8 cellular contexts compared by ENCODE assay signal in genomic region chr16:74275031-74275636, GRCh38. TPM values are rescaled to one million over a fixed set of nuclear protein-coding genes. Genes with fewer than 3 reads are reported as not detected.
DNase-seq lines count a peak whose midpoint lies in the region; ATAC-seq and TF ChIP-seq lines count a peak whose summit lies in the region.

No MANE protein-coding gene starts in this region.

- H3K9me3 Mint-ChIP-seq in activated CD8-positive, alpha-beta T cell treated with anti-CD3 and anti-CD28 coated beads for 36 hours = peaks cover 5% of the 10 kb centered on the region
- no peaks in the 10 kb centered on the region for H3K9me3 Mint-ChIP-seq in activated CD8-positive, alpha-beta T cell treated with anti-CD3 and anti-CD28 coated beads, Interleukin-2, amount 10 ng/mL, durations not matched to agents 7 days and 5 days (ENCODE audit: insufficient read depth)

- CTCF ChIA-PET in activated CD8-positive, alpha-beta T cell treated with anti-CD3 and anti-CD28 coated beads for 36 hours (lab: Charles Lee) = interaction anchor here (0.6 to 2.6 kb wide), 14 partner anchors 16 to 1295 kb away, joined by 3 to 10 read pairs (median 3); no protein-coding TSS in a partner anchor
- CTCF ChIA-PET in activated CD8-positive, alpha-beta T cell treated with anti-CD3 and anti-CD28 coated beads, Interleukin-2, amount 10 ng/mL, durations not matched to agents 7 days and 5 days (lab: Charles Lee) = interaction anchor here (0.6 to 1.6 kb wide), 8 partner anchors 13 to 221 kb away, joined by 3 to 6 read pairs (median 4); no protein-coding TSS in a partner anchor

- no peak for TF ChIP-seq POLR2A in transverse colon (IDR thresholded peaks at IDR 0.05)

- no peak overlapping the region for H3K4me3 ChIP-seq in epithelial cell of proximal tubule (ENCODE audit: low read depth, low read length)
- H3K4me3 ChIP-seq in transverse colon = no peak overlapping the region

- H3K27me3 Mint-ChIP-seq in activated CD8-positive, alpha-beta T cell treated with anti-CD3 and anti-CD28 coated beads for 36 hours = peaks cover 9% of the 10 kb centered on the region
- peaks cover 13% of the 10 kb centered on the region for H3K27me3 Mint-ChIP-seq in activated CD8-positive, alpha-beta T cell treated with anti-CD3 and anti-CD28 coated beads, Interleukin-2, amount 10 ng/mL, durations not matched to agents 7 days and 5 days (ENCODE audit: low read depth)

- no peaks in the 10 kb centered on the region for H3K36me3 ChIP-seq in transverse colon

- no peaks in the 10 kb centered on the region for H3K4me1 ChIP-seq in transverse colon

- no peak overlapping the region for H3K27ac Mint-ChIP-seq in activated CD8-positive, alpha-beta T cell treated with anti-CD3 and anti-CD28 coated beads for 36 hours
- H3K27ac Mint-ChIP-seq in activated CD8-positive, alpha-beta T cell treated with anti-CD3 and anti-CD28 coated beads, Interleukin-2, amount 10 ng/mL, durations not matched to agents 7 days and 5 days = no peak overlapping the region

- no peaks in the 10 kb centered on the region for H3K4me1 Mint-ChIP-seq in activated CD8-positive, alpha-beta T cell treated with anti-CD3 and anti-CD28 coated beads for 36 hours (ENCODE audit: low read depth)
- peaks cover 5% of the 10 kb centered on the region for H3K4me1 Mint-ChIP-seq in activated CD8-positive, alpha-beta T cell treated with anti-CD3 and anti-CD28 coated beads, Interleukin-2, amount 10 ng/mL, durations not matched to agents 7 days and 5 days (ENCODE audit: low read depth)

- POLR2A ChIA-PET in activated CD8-positive, alpha-beta T cell treated with anti-CD3 and anti-CD28 coated beads for 36 hours (lab: Charles Lee) = no interaction called here
- POLR2A ChIA-PET in activated CD8-positive, alpha-beta T cell treated with anti-CD3 and anti-CD28 coated beads, Interleukin-2, amount 10 ng/mL, durations not matched to agents 7 days and 5 days (lab: Charles Lee) = no interaction called here

- 23 to 39% methylated on average over 2 of the region's 2 CpGs for WGBS in transverse colon (ENCODE audit: low coverage in 1 of 2), 2 donors

- DNase-seq in activated CD8-positive, alpha-beta T cell treated with anti-CD3 and anti-CD28 coated beads for 36 hours = no peak
- DNase-seq in activated CD8-positive, alpha-beta T cell treated with anti-CD3 and anti-CD28 coated beads, Interleukin-2, amount 10 ng/mL, durations not matched to agents 7 days and 5 days = no peak
- DNase-seq in NCI-H345 treated with DMSO at 0.1 percent for 48 hours (lab: John Stamatoyannopoulos, UW; ENCODE audit: unreplicated experiment) (peak; percentile 21), epithelial cell of proximal tubule (ENCODE audit: low read depth) (no peak), transverse colon (no peak)
- DNase-seq in stimulated activated naive CD4-positive, alpha-beta T cell (lab: John Stamatoyannopoulos, UW) = no peak
- no peak for DNase-seq in activated T-cell treated with anti-CD3 and anti-CD28 coated beads, Interleukin-2, amount 50 U/mL, for 1 hour

- intact Hi-C loops in activated CD8-positive, alpha-beta T cell treated with anti-CD3 and anti-CD28 coated beads for 36 hours (cut with micrococcal nuclease) = no loop called here
- intact Hi-C loops in transverse colon (cut with DNase I; ENCODE audit: low total_unique reads) = no loop called here

- TF ChIP-seq CTCF in activated CD8-positive, alpha-beta T cell treated with anti-CD3 and anti-CD28 coated beads for 36 hours (IDR thresholded peaks at IDR 0.05) = peak; percentile 57
- TF ChIP-seq CTCF in epithelial cell of proximal tubule (conservative IDR thresholded peaks at IDR 0.05; ENCODE audit: low read depth, low read length) (peak; percentile 61), transverse colon (IDR thresholded peaks at IDR 0.05) (peak in 4 of 5 experiments; percentile 17 to 40 (median 38))

- peaks cover 4% of the 10 kb centered on the region for H3K36me3 Mint-ChIP-seq in activated CD8-positive, alpha-beta T cell treated with anti-CD3 and anti-CD28 coated beads for 36 hours (ENCODE audit: low read depth)
- no peaks in the 10 kb centered on the region for H3K36me3 Mint-ChIP-seq in activated CD8-positive, alpha-beta T cell treated with anti-CD3 and anti-CD28 coated beads, Interleukin-2, amount 10 ng/mL, durations not matched to agents 7 days and 5 days (ENCODE audit: low read depth)

- no peak overlapping the region for H3K4me3 Mint-ChIP-seq in activated CD8-positive, alpha-beta T cell treated with anti-CD3 and anti-CD28 coated beads for 36 hours
- H3K4me3 Mint-ChIP-seq in activated CD8-positive, alpha-beta T cell treated with anti-CD3 and anti-CD28 coated beads, Interleukin-2, amount 10 ng/mL, durations not matched to agents 7 days and 5 days = no peak overlapping the region

- in situ Hi-C loops in transverse colon (cut with MboI; ENCODE audit: low pct_ligation_motif_present in 1 of 4, low pct_unique_long_range_greater_than_20kb in 1 of 4, low sequenced_read_pairs in 3 of 4) = no loop called here

- no peak for TF ChIP-seq EP300 in transverse colon (IDR thresholded peaks at IDR 0.05; ENCODE audit: low read depth)

- no peak overlapping the region for H3K27ac ChIP-seq in transverse colon

- ATAC-seq in activated CD8-positive, alpha-beta T cell treated with anti-CD3 and anti-CD28 coated beads for 36 hours = no peak
- ATAC-seq in activated CD8-positive, alpha-beta T cell treated with anti-CD3 and anti-CD28 coated beads, Interleukin-2, amount 10 ng/mL, durations not matched to agents 7 days and 5 days = no peak
- ATAC-seq in GM21737 (IDR thresholded peaks at IDR 0.05; ENCODE audit: unreplicated experiment) = no peak

- no peaks in the 10 kb centered on the region for H3K9me3 ChIP-seq in transverse colon

- H3K27me3 ChIP-seq in transverse colon = no peaks in the 10 kb centered on the region

RNA-seq across cellular contexts. Expression of gene PSMD7, which starts 21.5 kb away (rescaled TPM):
- 100 to 1,000 TPM; 103 to 119 TPM for total RNA-seq in activated CD8-positive, alpha-beta T cell treated with anti-CD3 and anti-CD28 coated beads for 36 hours
- 10 to 100 TPM; 95.1 to 96.1 TPM for total RNA-seq in activated CD8-positive, alpha-beta T cell treated with anti-CD3 and anti-CD28 coated beads, Interleukin-2, amount 10 ng/mL, durations not matched to agents 7 days and 5 days
- total RNA-seq in epithelial cell of proximal tubule (99.1 and 130 TPM in 2 replicates), transverse colon (100 to 1,000 TPM in 1 of 4 donors, 10 to 100 TPM in 3; 32.2 to 145 (median 53.6) TPM)
